In the genomic region with DNA sequence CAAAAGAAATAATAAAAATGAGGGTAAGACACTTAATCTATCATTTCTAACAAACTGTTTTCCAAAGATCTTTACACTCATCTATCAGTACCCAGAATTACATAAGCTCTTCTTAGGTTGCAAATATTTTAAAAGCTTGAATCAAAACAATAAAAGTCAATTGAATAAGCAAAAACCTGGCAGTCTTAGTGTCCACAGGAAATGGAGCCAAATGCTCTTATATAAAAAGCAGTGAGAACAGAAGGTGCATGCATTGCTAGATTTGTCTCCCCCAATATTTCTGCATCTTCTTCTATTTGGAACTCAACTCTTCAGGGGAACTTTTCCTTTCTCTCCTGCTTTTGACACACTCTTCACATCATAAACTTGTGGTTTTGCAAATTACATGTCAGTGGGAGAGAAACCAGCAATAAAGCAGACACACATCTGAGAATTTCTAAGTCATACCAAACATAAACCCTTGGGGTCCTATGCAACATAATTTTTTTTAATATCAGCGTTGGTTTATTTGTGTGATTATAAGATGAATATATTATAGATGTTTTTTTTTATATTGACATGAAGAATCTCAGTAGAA, we compare ENCODE assay signal across 18 cellular contexts.
"Had no signal": no experiment of that assay in that cellular context is flagged by ENCODE, and none has a peak within 500 bp of the region (broad histone marks: within the 10 kb centered on the region; RNA-seq: fewer than 3 reads in every experiment).

No MANE protein-coding gene starts in this region.

- H3K9me3 Mint-ChIP-seq: mesothelial cell of epicardium, neural crest cell had no signal

- ATAC-seq: left colon; sciatic nerve; stimulated activated naive CD8-positive, alpha-beta T cell treated with anti-CD3 and anti-CD28 coated beads, Interleukin-15, Interleukin-2, amounts not matched to agents 100 U/mL and 50 U/mL, for 24 hours had no signal

- H3K4me3 ChIP-seq: heart left ventricle, lung, transverse colon, vagina had no signal

- H3K36me3 Mint-ChIP-seq: activated naive CD8-positive, alpha-beta T cell; mesothelial cell of epicardium had no signal

- H3K27ac Mint-ChIP-seq: mesothelial cell of epicardium had no signal

- H3K27me3 Mint-ChIP-seq: activated naive CD8-positive, alpha-beta T cell had no signal

- DNase-seq: activated CD4-positive, CD25-positive, alpha-beta regulatory T cell treated with anti-CD3 and anti-CD28 coated beads, Interleukin-2, amount 50 U/mL, for 72 hours; activated CD8-positive, alpha-beta memory T cell treated with anti-CD3 and anti-CD28 coated beads for 24 hours; activated effector memory CD4-positive, alpha-beta T cell treated with anti-CD3 and anti-CD28 coated beads, Interleukin-2, amount 50 U/mL, for 16 hours; activated T-cell treated with anti-CD3 and anti-CD28 coated beads for 4 hours; anterior cingulate cortex; effector CD8-positive, alpha-beta T cell; foreskin melanocyte; heart left ventricle; left colon; stimulated activated naive CD8-positive, alpha-beta T cell treated with anti-CD3 and anti-CD28 coated beads, Interleukin-15, Interleukin-2, amounts not matched to agents 100 U/mL and 50 U/mL, for 24 hours; T-helper 9 cell; transverse colon had no signal

- H3K4me3 Mint-ChIP-seq: mesothelial cell of epicardium, neural crest cell had no signal
